Comparison of ENCODE assay signal across 11 cellular contexts in the genomic region with DNA sequence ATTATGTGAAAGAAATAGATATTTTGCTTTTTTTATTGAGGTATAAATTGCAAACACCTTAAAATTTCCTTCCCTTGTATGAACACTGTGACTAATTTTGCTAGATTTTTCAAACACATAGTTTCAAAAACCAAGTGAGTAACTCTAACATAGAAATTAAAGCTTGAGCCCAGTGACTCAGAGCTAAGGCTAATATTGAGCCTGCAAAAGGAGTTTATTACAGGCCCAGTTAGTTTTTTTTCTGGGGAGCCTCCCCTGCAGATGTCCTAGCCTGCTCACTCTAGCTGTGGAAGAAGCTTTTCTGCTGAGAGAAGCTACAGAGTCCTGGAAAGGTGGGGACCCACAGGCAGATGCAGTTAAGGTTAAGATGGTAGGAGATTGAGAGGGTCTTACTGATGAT. TPM values are rescaled to one million over a fixed set of nuclear protein-coding genes. Genes with fewer than 3 reads are reported as not detected.
DNase-seq lines count a peak whose midpoint lies in the region; ATAC-seq and TF ChIP-seq lines count a peak whose summit lies in the region.
"Had no signal": no experiment of that assay in that cellular context is flagged by ENCODE, and none has a peak within 500 bp of the region (broad histone marks: within the 10 kb centered on the region; RNA-seq: fewer than 3 reads in every experiment).

No MANE protein-coding gene starts in this region.

- H3K27ac ChIP-seq in foreskin keratinocyte: peak overlapping the region; percentile 92

- no peaks in the 10 kb centered on the region for H3K27me3 ChIP-seq in foreskin keratinocyte

- no peaks in the 10 kb centered on the region for H3K27me3 Mint-ChIP-seq in stimulated activated naive CD8-positive, alpha-beta T cell treated with anti-CD3 and anti-CD28 coated beads, Interleukin-15, Interleukin-2, amounts not matched to agents 100 ng/mL and 50 ng/mL, for 24 hours
- no peaks in the 10 kb centered on the region for H3K27me3 Mint-ChIP-seq in activated naive CD8-positive, alpha-beta T cell treated with anti-CD3 and anti-CD28 coated beads for 36 hours
- H3K27me3 Mint-ChIP-seq: memory B cell had no signal

- no peak for ATAC-seq in stimulated activated naive CD8-positive, alpha-beta T cell treated with anti-CD3 and anti-CD28 coated beads, Interleukin-15, Interleukin-2, amounts not matched to agents 100 U/mL and 50 U/mL, for 24 hours
- ATAC-seq in foreskin keratinocyte (peak; percentile 24), GM21786 (IDR thresholded peaks at IDR 0.05; ENCODE audit: unreplicated experiment) (no peak), GM19023 (IDR thresholded peaks at IDR 0.05; ENCODE audit: unreplicated experiment) (no peak)
- ATAC-seq: HepG2 had no signal

- TF ChIP-seq CTCF in foreskin keratinocyte (conservative IDR thresholded peaks at IDR 0.05): no peak

- peak overlapping the region; percentile 100 for H3K4me3 Mint-ChIP-seq in stimulated activated naive CD8-positive, alpha-beta T cell treated with anti-CD3 and anti-CD28 coated beads, Interleukin-15, Interleukin-2, amounts not matched to agents 100 ng/mL and 50 ng/mL, for 24 hours
- peak overlapping the region; percentile 42 for H3K4me3 Mint-ChIP-seq in activated naive CD8-positive, alpha-beta T cell treated with anti-CD3 and anti-CD28 coated beads for 36 hours
- H3K4me3 Mint-ChIP-seq: memory B cell had no signal

- peak overlapping the region; percentile 73 for H3K27ac Mint-ChIP-seq in stimulated activated naive CD8-positive, alpha-beta T cell treated with anti-CD3 and anti-CD28 coated beads, Interleukin-15, Interleukin-2, amounts not matched to agents 100 ng/mL and 50 ng/mL, for 24 hours
- H3K27ac Mint-ChIP-seq in activated naive CD8-positive, alpha-beta T cell treated with anti-CD3 and anti-CD28 coated beads for 36 hours: peak overlapping the region; percentile 100

- no peaks in the 10 kb centered on the region for H3K9me3 Mint-ChIP-seq in stimulated activated naive CD8-positive, alpha-beta T cell treated with anti-CD3 and anti-CD28 coated beads, Interleukin-15, Interleukin-2, amounts not matched to agents 100 ng/mL and 50 ng/mL, for 24 hours
- peaks cover 3% of the 10 kb centered on the region for H3K9me3 Mint-ChIP-seq in activated naive CD8-positive, alpha-beta T cell treated with anti-CD3 and anti-CD28 coated beads for 36 hours
- H3K9me3 Mint-ChIP-seq: memory B cell had no signal

- no peak for DNase-seq in stimulated activated naive CD8-positive, alpha-beta T cell treated with anti-CD3 and anti-CD28 coated beads, Interleukin-15, Interleukin-2, amounts not matched to agents 100 U/mL and 50 U/mL, for 24 hours
- no peak for DNase-seq in activated naive CD8-positive, alpha-beta T cell treated with anti-CD3 and anti-CD28 coated beads for 36 hours
- DNase-seq in foreskin keratinocyte (peak; percentile 43 to 67), DMS153 (lab: John Stamatoyannopoulos, UW) (no peak), NCI-H128 (lab: John Stamatoyannopoulos, UW; ENCODE audit: unreplicated experiment) (no peak)
- DNase-seq: NCI-H2029 had no signal

- H3K4me1 Mint-ChIP-seq in stimulated activated naive CD8-positive, alpha-beta T cell treated with anti-CD3 and anti-CD28 coated beads, Interleukin-15, Interleukin-2, amounts not matched to agents 100 ng/mL and 50 ng/mL, for 24 hours (ENCODE audit: low read depth): peaks cover 85% of the 10 kb centered on the region
- H3K4me1 Mint-ChIP-seq in activated naive CD8-positive, alpha-beta T cell treated with anti-CD3 and anti-CD28 coated beads for 36 hours: peaks cover 64% of the 10 kb centered on the region

- peaks cover 67% of the 10 kb centered on the region for H3K36me3 Mint-ChIP-seq in stimulated activated naive CD8-positive, alpha-beta T cell treated with anti-CD3 and anti-CD28 coated beads, Interleukin-15, Interleukin-2, amounts not matched to agents 100 ng/mL and 50 ng/mL, for 24 hours (ENCODE audit: low read depth)
- peaks cover 73% of the 10 kb centered on the region for H3K36me3 Mint-ChIP-seq in activated naive CD8-positive, alpha-beta T cell treated with anti-CD3 and anti-CD28 coated beads for 36 hours

- H3K4me1 ChIP-seq in foreskin keratinocyte: peaks cover 23% of the 10 kb centered on the region

RNA-seq across cellular contexts. Expression of gene ZNF430, which starts 3.4 kb away (rescaled TPM):
- 10 to 100 TPM; 18.7 to 21.2 TPM for total RNA-seq in activated naive CD8-positive, alpha-beta T cell treated with anti-CD3 and anti-CD28 coated beads for 36 hours
- 8.0 and 11.6 TPM in 2 replicates for total RNA-seq in foreskin keratinocyte
- polyA plus RNA-seq in foreskin keratinocyte: 1.4 and 2.0 TPM in 2 replicates

RNA-seq across cellular contexts. Expression of gene ZNF714, which starts 58.1 kb away (rescaled TPM):
- total RNA-seq in activated naive CD8-positive, alpha-beta T cell treated with anti-CD3 and anti-CD28 coated beads for 36 hours: 10 to 100 TPM; 18.8 to 20.5 TPM
- 10.8 and 13.7 TPM in 2 replicates for total RNA-seq in foreskin keratinocyte
- 2.0 and 4.0 TPM in 2 replicates for polyA plus RNA-seq in foreskin keratinocyte

Comparison
In these comparisons a context has a peak if more than half of its experiments do, and no peak if none do; other contexts are left out.
1. DNase-seq: peak in foreskin keratinocyte (2 of 2); none in stimulated activated naive CD8-positive, alpha-beta T cell treated with anti-CD3 and anti-CD28 coated beads, Interleukin-15, Interleukin-2, amounts not matched to agents 100 U/mL and 50 U/mL, for 24 hours (single experiment), activated naive CD8-positive, alpha-beta T cell treated with anti-CD3 and anti-CD28 coated beads for 36 hours (single experiment), DMS153 (single experiment) and NCI-H128 (single experiment).